In genomic region chr22:30667092-30667485, GRCh38 we compare ENCODE assay signal across 8 cellular contexts. TPM values are rescaled to one million over a fixed set of nuclear protein-coding genes. Genes with fewer than 3 reads are reported as not detected.
DNase-seq lines count a peak whose midpoint lies in the region; ATAC-seq and TF ChIP-seq lines count a peak whose summit lies in the region.

No MANE protein-coding gene starts in this region.

- ATAC-seq in GM19452 (IDR thresholded peaks at IDR 0.05; ENCODE audit: unreplicated experiment): no peak

- no peaks in the 10 kb centered on the region for H3K9me3 ChIP-seq in Caco-2
- H3K9me3 ChIP-seq in mononuclear cell (ENCODE audit: low read depth, low read length): no peaks in the 10 kb centered on the region

- in situ Hi-C loops in KBM-7 (cut with MboI; ENCODE audit: low pct_unique_long_range_greater_than_20kb, low sequenced_read_pairs): no loop called here

- TF ChIP-seq CTCF in Caco-2 (IDR thresholded peaks at IDR 0.05; ENCODE audit: insufficient read depth in 1 of 2, low read depth in 1 of 2, low read length in 1 of 2, severe bottlenecking in 1 of 2, unreplicated experiment in 1 of 2) (no peak), MCF 10A (IDR thresholded peaks at IDR 0.05; ENCODE audit: unreplicated experiment) (no peak)

- POLR2A ChIA-PET in Caco-2 (lab: Charles Lee) (interaction anchor here (0.5 kb wide), 1 partner anchor 75 kb away, joined by 16 read pairs; the partner anchor contains the start of gene PES1), MCF 10A (lab: Yijun Ruan, JAX) (interaction anchor here (0.6 to 1.8 kb wide), 7 partner anchors 15 to 396 kb away, joined by 3 to 6 read pairs (median 3); partner anchors contain the start of gene SLC35E4)

- H3K4me1 Mint-ChIP-seq in Caco-2 (ENCODE audit: low read depth, unreplicated experiment) (peaks cover 17% of the 10 kb centered on the region), MCF 10A (ENCODE audit: insufficient read depth, unreplicated experiment) (peaks cover 12% of the 10 kb centered on the region)

- peak overlapping the region; percentile 94 for H3K4me3 Mint-ChIP-seq in Caco-2 (ENCODE audit: unreplicated experiment)
- peak overlapping the region; percentile 89 for H3K4me3 Mint-ChIP-seq in MCF 10A (ENCODE audit: unreplicated experiment)

- no peaks in the 10 kb centered on the region for H3K27me3 Mint-ChIP-seq in Caco-2 (ENCODE audit: insufficient read depth, unreplicated experiment)
- H3K27me3 Mint-ChIP-seq in MCF 10A (ENCODE audit: insufficient read depth, unreplicated experiment): no peaks in the 10 kb centered on the region

- H3K9me3 Mint-ChIP-seq in Caco-2 (ENCODE audit: unreplicated experiment): no peaks in the 10 kb centered on the region
- no peaks in the 10 kb centered on the region for H3K9me3 Mint-ChIP-seq in MCF 10A (ENCODE audit: unreplicated experiment)

- H3K4me1 ChIP-seq in Caco-2: peaks cover 4% of the 10 kb centered on the region; the same call in 1 of the 2 replicates
- H3K4me1 ChIP-seq in mononuclear cell (ENCODE audit: insufficient read depth, low read length): peaks cover 19% of the 10 kb centered on the region

- H3K27me3 ChIP-seq in Caco-2 (replicated peaks; ENCODE audit: control insufficient read depth, insufficient read depth, low read length) (no peaks in the 10 kb centered on the region; the same call in 1 of the 2 replicates), mononuclear cell (ENCODE audit: insufficient read depth, low read length) (no peaks in the 10 kb centered on the region)

- H3K27ac Mint-ChIP-seq in Caco-2 (ENCODE audit: unreplicated experiment) (peak overlapping the region; percentile 86), MCF 10A (ENCODE audit: low read depth, unreplicated experiment) (peak overlapping the region; percentile 61)

- DNase-seq in Caco-2 (peak in 1 of 2 experiments; percentile 57), KBM-7 (peak; percentile 25), MCF 10A (ENCODE audit: unreplicated experiment) (no peak), SHP77 treated with DMSO at 0.1 percent for 48 hours (lab: John Stamatoyannopoulos, UW) (no peak), NCI-H1092 (lab: John Stamatoyannopoulos, UW) (no peak), occipital lobe (lab: John Stamatoyannopoulos, UW) (no peak)

- BruUV-seq in Caco-2 (replicated peaks; lab: Mats Ljungman, UMichigan): no TSS peak
- BruUV-seq in MCF 10A (replicated peaks; lab: Mats Ljungman, UMichigan): TSS peak; percentile 38

- CTCF ChIA-PET in Caco-2 (lab: Charles Lee): interaction anchor here (0.9 to 1.4 kb wide), 3 partner anchors 32 to 625 kb away, joined by 3 to 9 read pairs (median 4); partner anchors contain the start of gene PIK3IP1
- CTCF ChIA-PET in MCF 10A (lab: Yijun Ruan, JAX): interaction anchor here (0.7 kb wide), 2 partner anchors 32 to 33 kb away, joined by 4 read pairs; no protein-coding TSS in a partner anchor

- H3K4me3 ChIP-seq in Caco-2 (ENCODE audit: low read depth, low read length) (peak overlapping the region; percentile 86), mononuclear cell (ENCODE audit: low read length) (peak overlapping the region; percentile 60)

- intact Hi-C loops in Caco-2 (cut with micrococcal nuclease; ENCODE audit: unreplicated experiment) (loop anchor here (1.0 kb wide), 1 partner anchor 32 kb away; the partner anchor contains the start of gene SLC35E4), MCF 10A (cut with micrococcal nuclease) (loop anchor here (1.0 kb wide), 1 partner anchor 33 kb away; no protein-coding TSS in a partner anchor)

- H3K36me3 ChIP-seq in Caco-2 (ENCODE audit: control insufficient read depth, insufficient read depth, low read length): no peaks in the 10 kb centered on the region; the same call in 1 of the 2 replicates

- H3K36me3 Mint-ChIP-seq in Caco-2 (ENCODE audit: insufficient read depth, unreplicated experiment) (peaks cover 4% of the 10 kb centered on the region), MCF 10A (ENCODE audit: insufficient read depth, unreplicated experiment) (peaks cover 20% of the 10 kb centered on the region)

RNA-seq across cellular contexts. Expression of gene DUSP18, which starts 0.6 kb away (rescaled TPM):
- total RNA-seq in Caco-2 (2022) (6.0 and 7.9 TPM in 2 replicates), MCF 10A (2022) (5.6 and 6.5 TPM in 2 replicates), mononuclear cell (3.3 TPM), occipital lobe (22.9 TPM)

RNA-seq across cellular contexts. Expression of gene OSBP2, which starts 27.6 kb away (rescaled TPM):
- total RNA-seq in Caco-2 (2022) (4.2 and 6.2 TPM in 2 replicates), MCF 10A (2022) (276 and 338 TPM in 2 replicates), mononuclear cell (3.1 TPM), occipital lobe (27.0 TPM)

RNA-seq across cellular contexts. Expression of gene SLC35E4, which starts 31.5 kb away (rescaled TPM):
- total RNA-seq in Caco-2 (2022) (0.27 and 0.74 TPM in 2 replicates), MCF 10A (2022) (2.9 and 3.4 TPM in 2 replicates), mononuclear cell (4.4 TPM), occipital lobe (5.5 TPM)
